Comparison of ENCODE assay signal across 29 cellular contexts in genomic region chr12:76896274-76896673, GRCh38. TPM values are rescaled to one million over a fixed set of nuclear protein-coding genes. Genes with fewer than 3 reads are reported as not detected.
"Had no signal": no experiment of that assay in that cellular context is flagged by ENCODE, and none has a peak within 500 bp of the region (broad histone marks: within the 10 kb centered on the region; RNA-seq: fewer than 3 reads in every experiment).

No MANE protein-coding gene starts in this region.

- ATAC-seq: naive thymus-derived CD4-positive, alpha-beta T cell; natural killer cell; pancreas; sciatic nerve had no signal

- H3K4me1 ChIP-seq: pancreas, prostate gland, right atrium auricular region, suprapubic skin, testis, vagina had no signal

- H3K36me3 Mint-ChIP-seq: natural killer cell had no signal

- H3K27me3 Mint-ChIP-seq: stimulated activated naive CD8-positive, alpha-beta T cell treated with anti-CD3 and anti-CD28 coated beads, Interleukin-15, Interleukin-2, amounts not matched to agents 100 ng/mL and 50 ng/mL, for 24 hours; type B pancreatic cell had no signal

- H3K4me1 Mint-ChIP-seq: natural killer cell had no signal

- H3K4me2 ChIP-seq: neural progenitor cell, smooth muscle cell had no signal

- H3K9me3 Mint-ChIP-seq: natural killer cell; stimulated activated naive CD8-positive, alpha-beta T cell treated with anti-CD3 and anti-CD28 coated beads, Interleukin-15, Interleukin-2, amounts not matched to agents 100 ng/mL and 50 ng/mL, for 24 hours; type B pancreatic cell had no signal

- H3K27me3 ChIP-seq: neural progenitor cell, neutrophil, pancreas, right atrium auricular region, suprapubic skin, testis, tibial artery, transverse colon, vagina had no signal

- H3K4me3 ChIP-seq: neural progenitor cell, pancreas, prostate gland, right atrium auricular region, skin epidermis, smooth muscle cell, spleen, suprapubic skin, testis, tibial artery, transverse colon, vagina had no signal

- H3K9me3 ChIP-seq: neutrophil, pancreas, prostate gland, suprapubic skin, testis, transverse colon, vagina had no signal

- H3K27ac ChIP-seq: neural progenitor cell, neutrophil, pancreas, prostate gland, right atrium auricular region, skin epidermis, spleen, suprapubic skin, testis, tibial artery, transverse colon, vagina had no signal

- H3K4me3 Mint-ChIP-seq: naive thymus-derived CD4-positive, alpha-beta T cell; natural killer cell; nephron; neural progenitor cell; stimulated activated naive CD8-positive, alpha-beta T cell treated with anti-CD3 and anti-CD28 coated beads, Interleukin-15, Interleukin-2, amounts not matched to agents 100 ng/mL and 50 ng/mL, for 24 hours; type B pancreatic cell had no signal

- H3K9ac ChIP-seq: neural progenitor cell had no signal

- H2AFZ ChIP-seq: neural progenitor cell had no signal

- FAIRE-seq: pancreas, urothelium cell line had no signal

- DNase-seq: naive thymus-derived CD4-positive, alpha-beta T cell; natural killer cell; nucleus accumbens; pancreas; retina; spleen; stimulated activated CD4-positive, alpha-beta T cell treated with anti-CD3 and anti-CD28 coated beads, Interleukin-12 subunit alpha, Interleukin-12 subunit beta, amount 100 ng/mL, for 4 hours; stimulated activated CD4-positive, alpha-beta T cell treated with anti-CD3 and anti-CD28 coated beads, Interleukin-1b, Interleukin-23, amount 100 ng/mL, for 48 hours; stimulated activated CD4-positive, alpha-beta T cell treated with anti-CD3 and anti-CD28 coated beads, Interleukin-4, amount 100 ng/mL, for 1 hour; stimulated activated CD4-positive, alpha-beta T cell treated with anti-CD3 and anti-CD28 coated beads, Interleukin-4, amount 100 ng/mL, for 4 hours; stimulated activated CD8-positive, alpha-beta memory T cell treated with anti-CD3 and anti-CD28 coated beads, Interleukin-4, amount 100 ng/mL, for 48 hours; stimulated activated naive CD4-positive, alpha-beta T cell; substantia nigra; testis; tibial artery; transverse colon had no signal

- H3K36me3 ChIP-seq: neural progenitor cell, neutrophil, pancreas, prostate gland, right atrium auricular region, spleen, suprapubic skin, tibial artery, transverse colon, vagina had no signal

- H3K27ac Mint-ChIP-seq: naive thymus-derived CD4-positive, alpha-beta T cell; natural killer cell; neural progenitor cell; stimulated activated naive CD8-positive, alpha-beta T cell treated with anti-CD3 and anti-CD28 coated beads, Interleukin-15, Interleukin-2, amounts not matched to agents 100 ng/mL and 50 ng/mL, for 24 hours; type B pancreatic cell had no signal

RNA-seq across cellular contexts. Expression of gene CSRP2, which starts 17.5 kb away (rescaled TPM):
- total RNA-seq: naive thymus-derived CD4-positive, alpha-beta T cell had no signal
